20 cellular contexts compared by ENCODE assay signal in the genomic region with DNA sequence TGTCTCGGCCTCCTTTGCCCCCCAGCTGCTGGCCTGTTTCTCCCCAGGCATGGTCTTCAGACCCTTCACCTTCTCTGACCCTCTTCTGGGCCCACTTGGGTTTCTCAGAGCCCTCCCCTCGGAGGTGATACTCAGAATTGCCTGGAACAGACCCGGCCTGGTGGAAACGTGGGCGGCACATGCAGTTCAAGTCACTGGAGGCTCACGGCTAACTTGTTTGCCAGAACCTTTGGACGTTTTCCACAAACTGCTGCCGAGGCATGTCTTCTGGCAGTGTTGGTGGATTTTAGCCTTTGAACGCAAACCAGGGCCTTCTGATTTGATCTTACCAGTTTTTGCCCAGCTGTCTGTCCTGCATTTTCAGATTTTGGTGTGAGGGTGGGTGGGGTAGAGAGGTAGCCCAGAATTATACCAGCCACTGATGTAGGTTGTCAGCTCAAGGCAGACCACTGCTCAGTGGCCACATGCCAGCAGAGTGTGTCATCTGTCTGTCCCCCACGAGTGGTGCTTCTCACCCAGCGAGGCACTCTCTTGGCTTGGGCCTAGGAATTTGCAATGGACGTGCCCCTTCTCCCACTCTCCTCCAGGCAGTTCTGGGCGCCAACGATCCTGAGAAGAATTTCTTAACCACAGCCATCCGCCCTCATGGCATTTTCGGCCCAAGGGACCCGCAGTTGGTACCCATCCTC. TPM values are rescaled to one million over a fixed set of nuclear protein-coding genes. Genes with fewer than 3 reads are reported as not detected.
DNase-seq lines count a peak whose midpoint lies in the region; ATAC-seq lines count a peak whose summit lies in the region.
"Had no signal": no experiment of that assay in that cellular context is flagged by ENCODE, and none has a peak within 500 bp of the region (broad histone marks: within the 10 kb centered on the region; RNA-seq: fewer than 3 reads in every experiment).

No MANE protein-coding gene starts in this region.

- H3K9me3 ChIP-seq in MG63: no peaks in the 10 kb centered on the region
- peaks cover 0 to 3% of the 10 kb centered on the region in 2 donors for H3K9me3 ChIP-seq in esophagus (ENCODE audit: control insufficient read depth in 2 of 2, insufficient read depth in 1 of 2, low read depth in 1 of 2, low read length in 1 of 2)
- H3K9me3 ChIP-seq: BLaER1, Peyer's patch, SJCRH30 had no signal

- H3K4me3 ChIP-seq in MG63 (no peak overlapping the region), esophagus (ENCODE audit: low read depth in 1 of 2, low read length in 2 of 2) (no peak overlapping the region)
- H3K4me3 ChIP-seq: BLaER1, GM12878, GM23248, Peyer's patch, SJCRH30 had no signal

- peak; percentile 50 for DNase-seq in MG63
- DNase-seq in left lobe of liver (ENCODE audit: low spot score): peak; percentile 45
- peak; percentile 3 for DNase-seq in stromal cell of bone marrow (ENCODE audit: low read depth)
- no peak for DNase-seq in GOT3 (lab: John Stamatoyannopoulos, UW)
- no peak for DNase-seq in stimulated activated effector memory CD8-positive, alpha-beta T cell treated with anti-CD3 and anti-CD28 coated beads, Interleukin-12 subunit alpha, Interleukin-12 subunit beta, amount 100 ng/mL, for 72 hours (ENCODE audit: low spot score in 2 of 2)
- DNase-seq: CD4-positive, alpha-beta T cell; COR-L47; DMS79 treated with DMSO at 0.1 percent for 48 hours; GM23248; IMR-90; NCI-H1694; NCI-H446; NCI-H526; Peyer's patch; SJCRH30 had no signal

- ATAC-seq in left lobe of liver (peak; percentile 68), HG02884 (IDR thresholded peaks at IDR 0.05; ENCODE audit: unreplicated experiment) (no peak)
- ATAC-seq in stimulated activated effector memory CD8-positive, alpha-beta T cell treated with anti-CD3 and anti-CD28 coated beads, Interleukin-12 subunit alpha, Interleukin-12 subunit beta, amount 100 ng/mL, for 72 hours: no peak
- ATAC-seq: GM12878 had no signal

- H3K36me3 Mint-ChIP-seq in stimulated activated effector memory CD8-positive, alpha-beta T cell treated with anti-CD3 and anti-CD28 coated beads, Interleukin-12 subunit alpha, Interleukin-12 subunit beta, amount 100 ng/mL, for 72 hours: peaks cover 47% of the 10 kb centered on the region

- WGBS in esophagus, 2 donors: 50 to 59% methylated on average over 17 of the region's 17 CpGs

- no peaks in the 10 kb centered on the region for H3K9me3 Mint-ChIP-seq in stimulated activated effector memory CD8-positive, alpha-beta T cell treated with anti-CD3 and anti-CD28 coated beads, Interleukin-12 subunit alpha, Interleukin-12 subunit beta, amount 100 ng/mL, for 72 hours
- H3K9me3 Mint-ChIP-seq: CD4-positive, alpha-beta T cell had no signal

- H3K36me3 ChIP-seq in MG63 (peaks cover 4% of the 10 kb centered on the region), esophagus (ENCODE audit: control insufficient read depth in 2 of 2, insufficient read depth in 2 of 2, low read length in 1 of 2) (peaks cover 3 to 41% of the 10 kb centered on the region in 2 donors)
- H3K36me3 ChIP-seq: SJCRH30 had no signal

- no peak overlapping the region for H3K4me3 Mint-ChIP-seq in stimulated activated effector memory CD8-positive, alpha-beta T cell treated with anti-CD3 and anti-CD28 coated beads, Interleukin-12 subunit alpha, Interleukin-12 subunit beta, amount 100 ng/mL, for 72 hours
- H3K4me3 Mint-ChIP-seq: CD4-positive, alpha-beta T cell had no signal

- H3K27me3 ChIP-seq in MG63 (no peaks in the 10 kb centered on the region), esophagus (ENCODE audit: control insufficient read depth in 1 of 2, insufficient read depth in 2 of 2, low read length in 2 of 2) (no peaks in the 10 kb centered on the region)
- H3K27me3 ChIP-seq: Peyer's patch, SJCRH30 had no signal

- H3K4me1 Mint-ChIP-seq in stimulated activated effector memory CD8-positive, alpha-beta T cell treated with anti-CD3 and anti-CD28 coated beads, Interleukin-12 subunit alpha, Interleukin-12 subunit beta, amount 100 ng/mL, for 72 hours: no peaks in the 10 kb centered on the region

- H3K27ac ChIP-seq in esophagus (ENCODE audit: low read depth in 2 of 2, low read length in 1 of 2): peak overlapping the region; percentile 47 to 54
- H3K27ac ChIP-seq: BLaER1, GM23248, KMS-11, Peyer's patch, SJCRH30 had no signal

- H3K27ac Mint-ChIP-seq in stimulated activated effector memory CD8-positive, alpha-beta T cell treated with anti-CD3 and anti-CD28 coated beads, Interleukin-12 subunit alpha, Interleukin-12 subunit beta, amount 100 ng/mL, for 72 hours: no peak overlapping the region
- H3K27ac Mint-ChIP-seq: CD4-positive, alpha-beta T cell had no signal

- peaks cover 0 to 4% of the 10 kb centered on the region in 2 donors for H3K4me1 ChIP-seq in esophagus (ENCODE audit: control insufficient read depth in 2 of 2, insufficient read depth in 2 of 2, low read length in 1 of 2)
- H3K4me1 ChIP-seq: BLaER1, Peyer's patch, SJCRH30 had no signal

RNA-seq across cellular contexts. Expression of gene ZNF185, which starts 32.5 kb away (rescaled TPM):
- total RNA-seq in MG63 (2014; rRNA removed; shearing (Covaris generic); ENCODE audit: low replicate concordance): 0.63 and 2.4 TPM in 2 replicates
- 100 to 1,000 TPM; 217 to 220 TPM for polyA plus RNA-seq in esophagus
- 0.96 TPM for total RNA-seq in left lobe of liver

RNA-seq across cellular contexts. Expression of gene NSDHL, which starts 34.5 kb away (rescaled TPM):
- total RNA-seq in MG63 (2014; rRNA removed; shearing (Covaris generic); ENCODE audit: low replicate concordance): 32.3 and 40.9 TPM in 2 replicates
- polyA plus RNA-seq in esophagus: 10 to 100 TPM; 43.3 to 60.6 TPM
- total RNA-seq in left lobe of liver: 22.0 TPM

RNA-seq across cellular contexts. Expression of gene CETN2, which starts 34.8 kb away (rescaled TPM):
- 45.3 and 73.4 TPM in 2 replicates for total RNA-seq in MG63 (2014; rRNA removed; shearing (Covaris generic); ENCODE audit: low replicate concordance)
- 10 to 100 TPM; 33.8 to 34.4 TPM for polyA plus RNA-seq in esophagus
- total RNA-seq in left lobe of liver: 12.2 TPM

Comparison
In these comparisons a context has a peak if more than half of its experiments do, and no peak if none do; other contexts are left out.
1. DNase-seq: peak in MG63 (single experiment), left lobe of liver (single experiment) and stromal cell of bone marrow (single experiment); none in GOT3 (single experiment) and stimulated activated effector memory CD8-positive, alpha-beta T cell treated with anti-CD3 and anti-CD28 coated beads, Interleukin-12 subunit alpha, Interleukin-12 subunit beta, amount 100 ng/mL, for 72 hours (0 of 2).